Comparison of ENCODE assay signal across 14 cellular contexts in genomic region chr5:72860499-72860898, GRCh38. TPM values are rescaled to one million over a fixed set of nuclear protein-coding genes. Genes with fewer than 3 reads are reported as not detected.
A peak's percentile ranks its signal among the peaks of the same experiment; 100 is the strongest.
DNase-seq lines count a peak whose midpoint lies in the region; ATAC-seq and TF ChIP-seq lines count a peak whose summit lies in the region.
"Had no signal": no experiment of that assay in that cellular context is flagged by ENCODE, and none has a peak within 500 bp of the region (broad histone marks: within the 10 kb centered on the region; RNA-seq: fewer than 3 reads in every experiment).

No MANE protein-coding gene starts in this region.

- H4K12ac ChIP-seq in trophoblast cell (ENCODE audit: low read depth, low read length) = no peak overlapping the region

- H2BK5ac ChIP-seq in trophoblast cell (ENCODE audit: low read depth, low read length, poor library complexity) = no peak overlapping the region

- no peak overlapping the region for H3K27ac ChIP-seq in trophoblast cell (ENCODE audit: low read depth, low read length)
- H3K27ac ChIP-seq: Peyer's patch had no signal

- no peak overlapping the region for H3K4me3 ChIP-seq in epithelial cell of esophagus (ENCODE audit: low read length)
- H3K4me3 ChIP-seq in trophoblast cell (ENCODE audit: low read depth, low read length) = no peak overlapping the region
- H3K4me3 ChIP-seq in mucosa of descending colon = no peak overlapping the region
- H3K4me3 ChIP-seq: Peyer's patch had no signal

- H3K36me3 ChIP-seq in trophoblast cell (ENCODE audit: control insufficient read depth in 1 of 2, insufficient read depth in 2 of 2, low read length in 2 of 2) (peaks cover 36 to 41% of the 10 kb centered on the region in 2 experiments), mucosa of descending colon (ENCODE audit: low read depth) (no peaks in the 10 kb centered on the region)

- no peak overlapping the region for H3K14ac ChIP-seq in trophoblast cell (ENCODE audit: low read length)

- peak; percentile 36 for DNase-seq in GM04504 (ENCODE audit: low read depth)
- DNase-seq in RKO (ENCODE audit: low spot score) = peak; percentile 43
- DNase-seq in epithelial cell of esophagus (ENCODE audit: low read depth) = peak; percentile 23
- no peak for DNase-seq in trophoblast cell
- DNase-seq in NCI-H2081 (lab: John Stamatoyannopoulos, UW) = no peak
- no peak for DNase-seq in mucosa of descending colon
- DNase-seq: activated CD4-positive, alpha-beta T cell treated with anti-CD3 and anti-CD28 coated beads, Interleukin-2, amount 10 ng/mL, durations not matched to agents 7 days and 5 days; activated gamma-delta T cell; Caco-2; left colon; naive thymus-derived CD8-positive, alpha-beta T cell; NCI-H146; Peyer's patch had no signal

- H4K8ac ChIP-seq in trophoblast cell (ENCODE audit: low read depth, low read length) = no peak overlapping the region

- H3K9me3 ChIP-seq in trophoblast cell (ENCODE audit: insufficient read depth, low read depth, low read length) (no peaks in the 10 kb centered on the region), mucosa of descending colon (no peaks in the 10 kb centered on the region)
- H3K9me3 ChIP-seq: Caco-2, Peyer's patch had no signal

- H3K4me1 ChIP-seq in trophoblast cell (ENCODE audit: control insufficient read depth in 1 of 2, insufficient read depth in 2 of 2, low read length in 2 of 2) (no peaks in the 10 kb centered on the region), mucosa of descending colon (ENCODE audit: low read depth) (no peaks in the 10 kb centered on the region)
- H3K4me1 ChIP-seq: Caco-2, Peyer's patch had no signal

- no peak overlapping the region for H3K9ac ChIP-seq in trophoblast cell (ENCODE audit: low read length)

- H2AFZ ChIP-seq in trophoblast cell (ENCODE audit: insufficient read depth, low read length, poor library complexity) = no peak overlapping the region

- H2BK120ac ChIP-seq in trophoblast cell (ENCODE audit: insufficient read depth, low read length, poor library complexity) = no peak overlapping the region

- H2BK12ac ChIP-seq in trophoblast cell (ENCODE audit: low read length) = no peak overlapping the region

- H3K79me2 ChIP-seq in trophoblast cell (ENCODE audit: control insufficient read depth, insufficient read depth, low read length, poor library complexity) = no peaks in the 10 kb centered on the region

- no peaks in the 10 kb centered on the region for H3K27me3 ChIP-seq in trophoblast cell (ENCODE audit: insufficient read depth, low read length)
- H3K27me3 ChIP-seq: Peyer's patch had no signal

- no peaks in the 10 kb centered on the region for H3K79me1 ChIP-seq in trophoblast cell (ENCODE audit: low read length)

- H3K4ac ChIP-seq in trophoblast cell (ENCODE audit: low read depth, low read length) = peak overlapping the region; percentile 67

- H3K4me2 ChIP-seq in trophoblast cell (ENCODE audit: low read length) = no peak overlapping the region

- intact Hi-C loops in mucosa of descending colon (cut with DNase I, micrococcal nuclease) = no loop called here

- no peak overlapping the region for H2AK5ac ChIP-seq in trophoblast cell (ENCODE audit: low read length)

- no CpG with 5 or more reads among the region's 4 CpGs for WGBS in trophoblast cell (ENCODE audit: extremely low coverage, insufficient coverage, insufficient read length)

- ATAC-seq in GM18858 (IDR thresholded peaks at IDR 0.05; ENCODE audit: unreplicated experiment) (no peak), mucosa of descending colon (no peak)
- ATAC-seq: left colon; naive thymus-derived CD8-positive, alpha-beta T cell had no signal

- no peak for TF ChIP-seq CTCF in epithelial cell of esophagus (IDR thresholded peaks at IDR 0.05; ENCODE audit: insufficient read depth, low read depth, low read length, missing control alignments)
- no peak for TF ChIP-seq CTCF in mucosa of descending colon (IDR thresholded peaks at IDR 0.05)

- no peak overlapping the region for H4K91ac ChIP-seq in trophoblast cell (ENCODE audit: low read depth, low read length)

- no peak overlapping the region for H3K23ac ChIP-seq in trophoblast cell (ENCODE audit: low read length)

- no peak overlapping the region for H3K18ac ChIP-seq in trophoblast cell (ENCODE audit: low read length)

RNA-seq across cellular contexts. Expression of gene TNPO1, which starts 44.0 kb away (rescaled TPM):
- polyA plus RNA-seq in trophoblast cell (2013) = 263 and 271 TPM in 2 replicates
- total RNA-seq in mucosa of descending colon = 10 to 100 TPM; 69.4 to 95.1 (median 76.8) TPM

Comparison
In these comparisons a context has a peak if more than half of its experiments do, and no peak if none do; other contexts are left out.
1. DNase-seq: peak in GM04504 (single experiment), RKO (single experiment) and epithelial cell of esophagus (single experiment); none in trophoblast cell (0 of 2), NCI-H2081 (0 of 2) and mucosa of descending colon (0 of 3).